ENCODE assay signal across 25 cellular contexts in genomic region chr1:117578466-117578865, GRCh38. TPM values are rescaled to one million over a fixed set of nuclear protein-coding genes. Genes with fewer than 3 reads are reported as not detected.
"Had no signal": no experiment of that assay in that cellular context is flagged by ENCODE, and none has a peak within 500 bp of the region (broad histone marks: within the 10 kb centered on the region; RNA-seq: fewer than 3 reads in every experiment).

No MANE protein-coding gene starts in this region.

- ATAC-seq: gastrocnemius medialis, heart right ventricle, left cardiac atrium, mucosa of descending colon had no signal

- H3K4me1 ChIP-seq: left ventricle myocardium inferior, lower lobe of right lung had no signal

- H3K27me3 ChIP-seq: dorsolateral prefrontal cortex, esophagus squamous epithelium, gastrocnemius medialis, heart right ventricle had no signal

- FAIRE-seq: colon, islet of Langerhans, keratinocyte had no signal

- DNase-seq: dermis blood vessel endothelial cell; dorsolateral prefrontal cortex; effector CD4-positive, alpha-beta T cell; effector memory CD4-positive, alpha-beta T cell; erythroblast; esophagus squamous epithelium; foreskin fibroblast; foreskin melanocyte; glutamatergic neuron; heart right ventricle; hippocampal formation; left cardiac atrium; left ventricle myocardium inferior; lower lobe of right lung; mesenchymal stem cell; mucosa of descending colon; naive B cell had no signal

- H3K4me3 Mint-ChIP-seq: mesothelial cell of epicardium, naive B cell had no signal

- H3K36me3 Mint-ChIP-seq: mesothelial cell of epicardium had no signal

- H3K36me3 ChIP-seq: esophagus squamous epithelium, gastrocnemius medialis, heart right ventricle, left ventricle myocardium inferior, lower lobe of right lung had no signal

- H3K27ac Mint-ChIP-seq: mesothelial cell of epicardium had no signal

- H3K4me1 Mint-ChIP-seq: mesothelial cell of epicardium had no signal

- H3K4me3 ChIP-seq: coronary artery, dorsolateral prefrontal cortex, esophagus squamous epithelium, gastrocnemius medialis, heart right ventricle, left ventricle myocardium inferior, lower lobe of right lung, mucosa of descending colon had no signal

- H3K27me3 Mint-ChIP-seq: naive B cell had no signal

- H3K27ac ChIP-seq: coronary artery, dorsolateral prefrontal cortex, epithelial cell of prostate, esophagus squamous epithelium, gastrocnemius medialis, heart right ventricle, left ventricle myocardium inferior, lower lobe of right lung had no signal

- H3K9me3 Mint-ChIP-seq: mesothelial cell of epicardium had no signal

- H3K9me3 ChIP-seq: esophagus squamous epithelium, gastrocnemius medialis, heart right ventricle, left ventricle myocardium inferior, lower lobe of right lung, mucosa of descending colon had no signal

RNA-seq across cellular contexts. Expression of gene TENT5C, which starts 27.4 kb away (rescaled TPM):
- total RNA-seq: myocyte had no signal
